Comparison of ENCODE assay signal across 9 cellular contexts in genomic region chr16:9048302-9048700, GRCh38. TPM values are rescaled to one million over a fixed set of nuclear protein-coding genes. Genes with fewer than 3 reads are reported as not detected.
A peak's percentile ranks its signal among the peaks of the same experiment; 100 is the strongest.
DNase-seq lines count a peak whose midpoint lies in the region; ATAC-seq and TF ChIP-seq lines count a peak whose summit lies in the region.
"Had no signal": no experiment of that assay in that cellular context is flagged by ENCODE, and none has a peak within 500 bp of the region (broad histone marks: within the 10 kb centered on the region; RNA-seq: fewer than 3 reads in every experiment).

No MANE protein-coding gene starts in this region.

- DNase-seq in activated CD8-positive, alpha-beta T cell treated with anti-CD3 and anti-CD28 coated beads for 36 hours = no peak
- DNase-seq in activated CD8-positive, alpha-beta T cell treated with anti-CD3 and anti-CD28 coated beads, Interleukin-2, amount 10 ng/mL, durations not matched to agents 7 days and 5 days = no peak
- DNase-seq in adipocyte (ENCODE audit: low read depth) (peak; percentile 36), iris pigment epithelial cell (ENCODE audit: low read depth) (peak; percentile 61), suprapubic skin (ENCODE audit: low spot score in 2 of 2) (no peak), kidney tubule cell (ENCODE audit: low spot score) (no peak), NCI-H187 treated with DMSO at 0.1 percent for 48 hours (lab: John Stamatoyannopoulos, UW) (no peak)
- DNase-seq: effector CD8-positive, alpha-beta T cell had no signal

- peak overlapping the region; percentile 43 for H3K4me3 ChIP-seq in adipocyte (ENCODE audit: low read length)
- no peak overlapping the region for H3K4me3 ChIP-seq in suprapubic skin

- POLR2A ChIA-PET in activated CD8-positive, alpha-beta T cell treated with anti-CD3 and anti-CD28 coated beads for 36 hours (lab: Charles Lee) = interaction anchor here (0.6 to 2.7 kb wide), 4 partner anchors 15 to 78 kb away, joined by 3 to 11 read pairs (median 4); no protein-coding TSS in a partner anchor
- POLR2A ChIA-PET in activated CD8-positive, alpha-beta T cell treated with anti-CD3 and anti-CD28 coated beads, Interleukin-2, amount 10 ng/mL, durations not matched to agents 7 days and 5 days (lab: Charles Lee) = no interaction called here

- H3K27me3 ChIP-seq in adipocyte (replicated peaks; ENCODE audit: control insufficient read depth, insufficient read depth, low read length) (no peaks in the 10 kb centered on the region), suprapubic skin (no peaks in the 10 kb centered on the region)

- no peaks in the 10 kb centered on the region for H3K27me3 Mint-ChIP-seq in activated CD8-positive, alpha-beta T cell treated with anti-CD3 and anti-CD28 coated beads for 36 hours
- H3K27me3 Mint-ChIP-seq in activated CD8-positive, alpha-beta T cell treated with anti-CD3 and anti-CD28 coated beads, Interleukin-2, amount 10 ng/mL, durations not matched to agents 7 days and 5 days (ENCODE audit: low read depth) = no peaks in the 10 kb centered on the region

- H3K4me3 Mint-ChIP-seq in activated CD8-positive, alpha-beta T cell treated with anti-CD3 and anti-CD28 coated beads for 36 hours = no peak overlapping the region
- H3K4me3 Mint-ChIP-seq in activated CD8-positive, alpha-beta T cell treated with anti-CD3 and anti-CD28 coated beads, Interleukin-2, amount 10 ng/mL, durations not matched to agents 7 days and 5 days = no peak overlapping the region

- TF ChIP-seq EP300 in suprapubic skin (IDR thresholded peaks at IDR 0.05) = no peak

- H3K9me3 Mint-ChIP-seq in activated CD8-positive, alpha-beta T cell treated with anti-CD3 and anti-CD28 coated beads for 36 hours = peaks cover 10% of the 10 kb centered on the region
- H3K9me3 Mint-ChIP-seq in activated CD8-positive, alpha-beta T cell treated with anti-CD3 and anti-CD28 coated beads, Interleukin-2, amount 10 ng/mL, durations not matched to agents 7 days and 5 days (ENCODE audit: insufficient read depth) = peaks cover 3% of the 10 kb centered on the region

- no peak for ATAC-seq in activated CD8-positive, alpha-beta T cell treated with anti-CD3 and anti-CD28 coated beads for 36 hours
- no peak for ATAC-seq in activated CD8-positive, alpha-beta T cell treated with anti-CD3 and anti-CD28 coated beads, Interleukin-2, amount 10 ng/mL, durations not matched to agents 7 days and 5 days
- no peak for ATAC-seq in GM19452 (IDR thresholded peaks at IDR 0.05; ENCODE audit: unreplicated experiment)

- intact Hi-C loops in activated CD8-positive, alpha-beta T cell treated with anti-CD3 and anti-CD28 coated beads for 36 hours (cut with micrococcal nuclease) = no loop called here

- H3K9me3 ChIP-seq in adipocyte (ENCODE audit: control insufficient read depth, low read length) (peaks cover 7% of the 10 kb centered on the region), suprapubic skin (no peaks in the 10 kb centered on the region)

- CTCF ChIA-PET in activated CD8-positive, alpha-beta T cell treated with anti-CD3 and anti-CD28 coated beads for 36 hours (lab: Charles Lee) = interaction anchor here (0.7 to 2.4 kb wide), 5 partner anchors 15 to 90 kb away, joined by 3 to 8 read pairs (median 6); no protein-coding TSS in a partner anchor
- CTCF ChIA-PET in activated CD8-positive, alpha-beta T cell treated with anti-CD3 and anti-CD28 coated beads, Interleukin-2, amount 10 ng/mL, durations not matched to agents 7 days and 5 days (lab: Charles Lee) = interaction anchor here (2.1 kb wide), 1 partner anchor 39 kb away, joined by 6 read pairs; no protein-coding TSS in a partner anchor

- H3K36me3 Mint-ChIP-seq in activated CD8-positive, alpha-beta T cell treated with anti-CD3 and anti-CD28 coated beads for 36 hours (ENCODE audit: low read depth) = peaks cover 1% of the 10 kb centered on the region
- H3K36me3 Mint-ChIP-seq in activated CD8-positive, alpha-beta T cell treated with anti-CD3 and anti-CD28 coated beads, Interleukin-2, amount 10 ng/mL, durations not matched to agents 7 days and 5 days (ENCODE audit: low read depth) = no peaks in the 10 kb centered on the region

- no peaks in the 10 kb centered on the region for H3K36me3 ChIP-seq in adipocyte (ENCODE audit: control insufficient read depth, insufficient read depth, low read length, severe bottlenecking)
- H3K36me3 ChIP-seq in suprapubic skin = no peaks in the 10 kb centered on the region

- H3K4me1 Mint-ChIP-seq in activated CD8-positive, alpha-beta T cell treated with anti-CD3 and anti-CD28 coated beads for 36 hours (ENCODE audit: low read depth) = peaks cover 31% of the 10 kb centered on the region
- peaks cover 20% of the 10 kb centered on the region for H3K4me1 Mint-ChIP-seq in activated CD8-positive, alpha-beta T cell treated with anti-CD3 and anti-CD28 coated beads, Interleukin-2, amount 10 ng/mL, durations not matched to agents 7 days and 5 days (ENCODE audit: low read depth)

- H3K27ac ChIP-seq in suprapubic skin = peak overlapping the region; percentile 84

- H3K27ac Mint-ChIP-seq in activated CD8-positive, alpha-beta T cell treated with anti-CD3 and anti-CD28 coated beads for 36 hours = peak overlapping the region; percentile 67
- no peak overlapping the region for H3K27ac Mint-ChIP-seq in activated CD8-positive, alpha-beta T cell treated with anti-CD3 and anti-CD28 coated beads, Interleukin-2, amount 10 ng/mL, durations not matched to agents 7 days and 5 days

- TF ChIP-seq POLR2A in suprapubic skin (IDR thresholded peaks at IDR 0.05) = no peak

- TF ChIP-seq CTCF in activated CD8-positive, alpha-beta T cell treated with anti-CD3 and anti-CD28 coated beads for 36 hours (IDR thresholded peaks at IDR 0.05) = no peak
- TF ChIP-seq CTCF in suprapubic skin (IDR thresholded peaks at IDR 0.05) = no peak

- peak overlapping the region; percentile 70 for H3K9ac ChIP-seq in adipocyte (ENCODE audit: low read length)

- WGBS in suprapubic skin = 62% methylated on average over 4 of the region's 4 CpGs

- H3K4me1 ChIP-seq in adipocyte (ENCODE audit: control insufficient read depth, insufficient read depth, low read length) (peaks cover 15% of the 10 kb centered on the region), suprapubic skin (peaks cover 15% of the 10 kb centered on the region)

RNA-seq across cellular contexts. Expression of gene HAPSTR1, which starts 43.1 kb away (rescaled TPM):
- 10 to 100 TPM; 52.5 to 53.4 TPM for total RNA-seq in activated CD8-positive, alpha-beta T cell treated with anti-CD3 and anti-CD28 coated beads for 36 hours
- total RNA-seq in activated CD8-positive, alpha-beta T cell treated with anti-CD3 and anti-CD28 coated beads, Interleukin-2, amount 10 ng/mL, durations not matched to agents 7 days and 5 days = 10 to 100 TPM; 55.8 to 60.4 TPM
- 10 to 100 TPM; 40.4 to 52.7 (median 47.4) TPM for total RNA-seq in suprapubic skin

Comparison
In these comparisons a context has a peak if more than half of its experiments do, and no peak if none do; other contexts are left out.
1. DNase-seq: peak in adipocyte (single experiment) and iris pigment epithelial cell (single experiment); none in activated CD8-positive, alpha-beta T cell treated with anti-CD3 and anti-CD28 coated beads for 36 hours (single experiment), activated CD8-positive, alpha-beta T cell treated with anti-CD3 and anti-CD28 coated beads, Interleukin-2, amount 10 ng/mL, durations not matched to agents 7 days and 5 days (single experiment), suprapubic skin (0 of 2), kidney tubule cell (single experiment) and NCI-H187 treated with DMSO at 0.1 percent for 48 hours (single experiment).